1 cellular context compared by ENCODE assay signal in genomic region chr18:9771261-9771976, GRCh38.
TF ChIP-seq lines count a peak whose summit lies in the region.

No MANE protein-coding gene starts in this region.

TF ChIP-seq in HepG2, 621 proteins besides CTCF, POLR2A, EP300 and RAD21 (continued from another document):
- TF ChIP-seq ZNF431 (CRISPR knock-in tag; IDR thresholded peaks at IDR 0.05; ENCODE audit: borderline replicate concordance, low read depth): no peak
- no peak for TF ChIP-seq HNRNPL (IDR thresholded peaks at IDR 0.05; ENCODE audit: low read depth, low read length)
- TF ChIP-seq ZUFSP (CRISPR knock-in tag; IDR thresholded peaks at IDR 0.05; ENCODE audit: borderline replicate concordance): no peak
- no peak for TF ChIP-seq MAX (IDR thresholded peaks at IDR 0.05)
- no peak for TF ChIP-seq ZNF770 (CRISPR knock-in tag; IDR thresholded peaks at IDR 0.05)
- peak; percentile 72 for TF ChIP-seq KDM2A (CRISPR knock-in tag; IDR thresholded peaks at IDR 0.05; ENCODE audit: borderline replicate concordance, low read depth)
- no peak for TF ChIP-seq ZNF570 (CRISPR knock-in tag; IDR thresholded peaks at IDR 0.05; ENCODE audit: borderline replicate concordance)
- TF ChIP-seq SUZ12 (IDR thresholded peaks at IDR 0.05; ENCODE audit: low read depth, low read length): no peak
- TF ChIP-seq ZNF547 (CRISPR knock-in tag; IDR thresholded peaks at IDR 0.05): no peak
- TF ChIP-seq YEATS2 (CRISPR knock-in tag; IDR thresholded peaks at IDR 0.05; ENCODE audit: borderline replicate concordance): no peak
- TF ChIP-seq ERF (CRISPR knock-in tag; IDR thresholded peaks at IDR 0.05): no peak
- no peak for TF ChIP-seq ATAD3A (CRISPR knock-in tag; IDR thresholded peaks at IDR 0.05)
- TF ChIP-seq NCOA2 (CRISPR knock-in tag; IDR thresholded peaks at IDR 0.05): no peak
- no peak for TF ChIP-seq E2F1 (CRISPR knock-in tag; IDR thresholded peaks at IDR 0.05)
- TF ChIP-seq SMC3 (IDR thresholded peaks at IDR 0.05; ENCODE audit: low read length): peak; percentile 49
- TF ChIP-seq SATB2 (CRISPR knock-in tag; IDR thresholded peaks at IDR 0.05): no peak
- no peak for TF ChIP-seq ZNF276 (CRISPR knock-in tag; IDR thresholded peaks at IDR 0.05; ENCODE audit: low read depth)
- no peak; the same call in 1 of the 2 replicates for TF ChIP-seq ZGPAT (CRISPR knock-in tag; IDR thresholded peaks at IDR 0.05)
- no peak for TF ChIP-seq ZNF562 (CRISPR knock-in tag; IDR thresholded peaks at IDR 0.05; ENCODE audit: borderline replicate concordance)
- no peak for TF ChIP-seq ISL2 (CRISPR knock-in tag; IDR thresholded peaks at IDR 0.05)
- TF ChIP-seq ZNF609 (CRISPR knock-in tag; IDR thresholded peaks at IDR 0.05; ENCODE audit: borderline replicate concordance): no peak
- TF ChIP-seq ZNF281 (CRISPR knock-in tag; IDR thresholded peaks at IDR 0.05; ENCODE audit: borderline replicate concordance): no peak
- TF ChIP-seq ZNF260 (CRISPR knock-in tag; IDR thresholded peaks at IDR 0.05; ENCODE audit: borderline replicate concordance, low read depth): no peak
